ENCODE assay signal across 34 cellular contexts in genomic region chr16:51713502-51713901, GRCh38.
"Had no signal": no experiment of that assay in that cellular context is flagged by ENCODE, and none has a peak within 500 bp of the region (broad histone marks: within the 10 kb centered on the region; RNA-seq: fewer than 3 reads in every experiment).

No MANE protein-coding gene starts in this region.

- DNase-seq: Karpas-422, Kasumi-1, MG63, MM.1S, MV-4-11, NCI-H1048, NCI-H1092, NCI-H1092 treated with DMSO at 0.1 percent for 48 hours, NCI-H1105, NCI-H1105 treated with DMSO at 0.1 percent for 48 hours, NCI-H1417, NCI-H1417 treated with DMSO at 0.1 percent for 48 hours, NCI-H1436, NCI-H1436 treated with DMSO at 0.1 percent for 48 hours, NCI-H146, NCI-H1694, NCI-H1694 treated with DMSO at 0.1 percent for 48 hours, NCI-H187, NCI-H187 treated with DMSO at 0.1 percent for 48 hours, NCI-H1930, NCI-H2029, NCI-H2029 treated with DMSO at 0.1 percent for 48 hours, NCI-H2081, NCI-H2081 treated with DMSO at 0.1 percent for 48 hours, NCI-H2107, NCI-H2171, NCI-H2171 treated with DMSO at 0.1 percent for 48 hours, NCI-H2227 treated with DMSO at 0.1 percent for 48 hours, NCI-H226, NCI-H345, NCI-H446, NCI-H446 treated with DMSO at 0.1 percent for 48 hours, NCI-H510A, NCI-H510A treated with DMSO at 0.1 percent for 48 hours had no signal

- H3K4me3 ChIP-seq: MG63 had no signal

- H3K36me3 ChIP-seq: MG63 had no signal

- H3K27me3 ChIP-seq: MG63 had no signal

- H3K9me3 ChIP-seq: MG63 had no signal
